In genomic region chr7:122544463-122544862, GRCh38 we compare ENCODE assay signal across 8 cellular contexts.
DNase-seq lines count a peak whose midpoint lies in the region; ATAC-seq and TF ChIP-seq lines count a peak whose summit lies in the region.

No MANE protein-coding gene starts in this region.

- H3K36me3 Mint-ChIP-seq in Caco-2 (ENCODE audit: insufficient read depth, unreplicated experiment), result no peaks in the 10 kb centered on the region

- in situ Hi-C loops in KBM-7 (cut with MboI; ENCODE audit: low pct_unique_long_range_greater_than_20kb, low sequenced_read_pairs), result loop anchor here (25.0 kb wide), 1 partner anchor 332 kb away; no protein-coding TSS in a partner anchor

- H3K4me1 ChIP-seq in Caco-2, result no peaks in the 10 kb centered on the region

- CTCF ChIA-PET in Caco-2 (lab: Charles Lee), result no interaction called here

- peak; percentile 92 for ATAC-seq in GM19023 (IDR thresholded peaks at IDR 0.05; ENCODE audit: unreplicated experiment)
- ATAC-seq in HG02678 (IDR thresholded peaks at IDR 0.05; ENCODE audit: unreplicated experiment), result peak; percentile 93

- no peaks in the 10 kb centered on the region for H3K27me3 ChIP-seq in Caco-2 (replicated peaks; ENCODE audit: control insufficient read depth, insufficient read depth, low read length)

- DNase-seq in KBM-7 (peak; percentile 47), midbrain (lab: John Stamatoyannopoulos, UW) (peak; percentile 61), Caco-2 (no peak), HCEC 1CT (no peak), NCI-H1092 (lab: John Stamatoyannopoulos, UW) (no peak), superior temporal gyrus (ENCODE audit: extremely low spot score) (no peak)

- H3K4me1 Mint-ChIP-seq in Caco-2 (ENCODE audit: low read depth, unreplicated experiment), result no peaks in the 10 kb centered on the region

- H3K27me3 Mint-ChIP-seq in Caco-2 (ENCODE audit: insufficient read depth, unreplicated experiment), result no peaks in the 10 kb centered on the region

- no peak overlapping the region for H3K4me3 ChIP-seq in Caco-2 (ENCODE audit: low read depth, low read length)

- POLR2A ChIA-PET in Caco-2 (lab: Charles Lee), result no interaction called here

- no peak overlapping the region for H3K4me3 Mint-ChIP-seq in Caco-2 (ENCODE audit: unreplicated experiment)

- TF ChIP-seq CTCF in Caco-2 (IDR thresholded peaks at IDR 0.05; ENCODE audit: insufficient read depth in 1 of 2, low read depth in 1 of 2, low read length in 1 of 2, severe bottlenecking in 1 of 2, unreplicated experiment in 1 of 2), result no peak

- H3K36me3 ChIP-seq in Caco-2 (ENCODE audit: control insufficient read depth, insufficient read depth, low read length), result no peaks in the 10 kb centered on the region

- BruUV-seq in Caco-2 (replicated peaks; lab: Mats Ljungman, UMichigan), result no TSS peak

- no peak overlapping the region for H3K27ac Mint-ChIP-seq in Caco-2 (ENCODE audit: unreplicated experiment)

- intact Hi-C loops in Caco-2 (cut with micrococcal nuclease; ENCODE audit: unreplicated experiment), result no loop called here

- H3K9me3 ChIP-seq in Caco-2, result no peaks in the 10 kb centered on the region

- H3K9me3 Mint-ChIP-seq in Caco-2 (ENCODE audit: unreplicated experiment), result no peaks in the 10 kb centered on the region

Comparison
In these comparisons a context has a peak if more than half of its experiments do, and no peak if none do; other contexts are left out.
1. DNase-seq: peak in KBM-7 (single experiment) and midbrain (single experiment); none in Caco-2 (0 of 2), HCEC 1CT (single experiment), NCI-H1092 (single experiment) and superior temporal gyrus (single experiment).